8 cellular contexts compared by ENCODE assay signal in the genomic region with DNA sequence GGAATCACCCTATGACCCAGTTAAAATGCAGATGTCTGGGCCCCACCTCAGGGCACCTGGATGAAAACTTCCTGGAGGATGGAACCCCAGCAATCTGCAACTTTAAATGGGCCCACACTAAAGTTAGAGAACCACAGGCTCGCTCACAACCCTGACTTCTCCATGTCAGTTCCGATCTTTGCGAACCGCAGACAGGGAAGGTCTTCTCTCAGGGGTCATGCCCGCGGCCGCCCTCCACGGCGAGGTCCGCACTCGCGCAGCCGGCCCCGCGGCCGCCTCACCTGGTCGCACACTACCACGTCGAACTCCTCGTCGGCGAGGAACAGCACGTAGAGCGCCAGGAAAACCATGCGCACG. TPM values are rescaled to one million over a fixed set of nuclear protein-coding genes. Genes with fewer than 3 reads are reported as not detected.
A peak's percentile ranks its signal among the peaks of the same experiment; 100 is the strongest.
DNase-seq lines count a peak whose midpoint lies in the region; ATAC-seq, FAIRE-seq and TF ChIP-seq lines count a peak whose summit lies in the region.

No MANE protein-coding gene starts in this region.

- no peak for TF ChIP-seq EP300 in A549 (IDR thresholded peaks at IDR 0.05)

- DNase-seq in A549 (ENCODE audit: low read depth in 1 of 2, low spot score in 1 of 2) (peak in 1 of 2 experiments; percentile 8), HFFc6 (no peak), left lung (no peak), type B pancreatic cell (ENCODE audit: extremely low spot score, unreplicated experiment) (no peak), AG08396 (ENCODE audit: low spot score) (no peak)
- DNase-seq in activated naive CD8-positive, alpha-beta T cell treated with anti-CD3 and anti-CD28 coated beads, Interleukin-2, amount 10 ng/mL, durations not matched to agents 7 days and 5 days, result no peak

- H3K9me3 ChIP-seq in A549, result no peaks in the 10 kb centered on the region
- H3K9me3 ChIP-seq in left lung, result no peaks in the 10 kb centered on the region

- H3K27ac ChIP-seq in A549 (peak overlapping the region; percentile 91), left lung (peak overlapping the region; percentile 96)

- H3K36me3 ChIP-seq in left lung, result peaks cover 0 to 30% of the 10 kb centered on the region in 2 donors

- H3K4me1 Mint-ChIP-seq in HFFc6 (ENCODE audit: low read depth), result peaks cover 50% of the 10 kb centered on the region
- H3K4me1 Mint-ChIP-seq in activated naive CD8-positive, alpha-beta T cell treated with anti-CD3 and anti-CD28 coated beads, Interleukin-2, amount 10 ng/mL, durations not matched to agents 7 days and 5 days, result peaks cover 50% of the 10 kb centered on the region
- peaks cover 24% of the 10 kb centered on the region for H3K4me1 Mint-ChIP-seq in type B pancreatic cell (ENCODE audit: unreplicated experiment)

- no peak for TF ChIP-seq POLR2A in A549 (IDR thresholded peaks at IDR 0.05; ENCODE audit: low read length)

- H3K4me1 ChIP-seq in A549, result peaks cover 20% of the 10 kb centered on the region
- peaks cover 29 to 66% of the 10 kb centered on the region in 2 donors for H3K4me1 ChIP-seq in left lung

- H3K4me3 Mint-ChIP-seq in HFFc6 (peak overlapping the region; percentile 100), type B pancreatic cell (peak overlapping the region; percentile 98)
- H3K4me3 Mint-ChIP-seq in activated naive CD8-positive, alpha-beta T cell treated with anti-CD3 and anti-CD28 coated beads, Interleukin-2, amount 10 ng/mL, durations not matched to agents 7 days and 5 days, result peak overlapping the region; percentile 97

- H3K27me3 ChIP-seq in left lung, result no peaks in the 10 kb centered on the region

- H3K4me2 ChIP-seq in A549, result peak overlapping the region; percentile 76

- peak overlapping the region; percentile 82 for H3K4me3 ChIP-seq in A549
- peak overlapping the region; percentile 87 to 98 for H3K4me3 ChIP-seq in left lung

- POLR2A ChIA-PET in A549 (lab: Yijun Ruan, JAX), result interaction anchor here (0.7 to 1.8 kb wide), 8 partner anchors 8 to 1208 kb away, joined by 3 to 11 read pairs (median 6); no protein-coding TSS in a partner anchor
- POLR2A ChIA-PET in activated naive CD8-positive, alpha-beta T cell treated with anti-CD3 and anti-CD28 coated beads, Interleukin-2, amount 10 ng/mL, durations not matched to agents 7 days and 5 days (lab: Charles Lee), result interaction anchor here (1.0 to 2.4 kb wide), 4 partner anchors 11 to 601 kb away, joined by 3 to 13 read pairs (median 4); a partner anchor contains a TSS

- H3K36me3 Mint-ChIP-seq in HFFc6 (ENCODE audit: low read depth), result peaks cover 47% of the 10 kb centered on the region
- peaks cover 22% of the 10 kb centered on the region for H3K36me3 Mint-ChIP-seq in activated naive CD8-positive, alpha-beta T cell treated with anti-CD3 and anti-CD28 coated beads, Interleukin-2, amount 10 ng/mL, durations not matched to agents 7 days and 5 days
- H3K36me3 Mint-ChIP-seq in type B pancreatic cell, result peaks cover 32% of the 10 kb centered on the region

- intact Hi-C loops in left lung (cut with DNase I), result loop anchor here in 1 of 2 donors (10.0 kb wide), 1 partner anchor 56 kb away; no protein-coding TSS in a partner anchor

- no peak; a peak in 1 of 6 replicates for ATAC-seq in A549
- no peak for ATAC-seq in activated naive CD8-positive, alpha-beta T cell treated with anti-CD3 and anti-CD28 coated beads, Interleukin-2, amount 10 ng/mL, durations not matched to agents 7 days and 5 days (ENCODE audit: low read depth)
- ATAC-seq in left lung, result no peak
- ATAC-seq in HG02870 (IDR thresholded peaks at IDR 0.05; ENCODE audit: unreplicated experiment), result no peak
- ATAC-seq in HG03135 (IDR thresholded peaks at IDR 0.05; ENCODE audit: unreplicated experiment), result no peak

- no peaks in the 10 kb centered on the region for H3K9me3 Mint-ChIP-seq in HFFc6
- H3K9me3 Mint-ChIP-seq in activated naive CD8-positive, alpha-beta T cell treated with anti-CD3 and anti-CD28 coated beads, Interleukin-2, amount 10 ng/mL, durations not matched to agents 7 days and 5 days, result no peaks in the 10 kb centered on the region
- no peaks in the 10 kb centered on the region for H3K9me3 Mint-ChIP-seq in type B pancreatic cell

- WGBS in A549 (ENCODE audit: missing lambda C conversion rate), result 0% methylated on average over 9 of the region's 26 CpGs

- no peak for FAIRE-seq in A549 (lab: Jason Lieb, UNC)

- CTCF ChIA-PET in A549 (lab: Yijun Ruan, JAX), result interaction anchor here (0.7 to 0.8 kb wide), 2 partner anchors 27 to 1155 kb away, joined by 3 read pairs; no protein-coding TSS in a partner anchor

- TF ChIP-seq RAD21 in A549 (conservative IDR thresholded peaks at IDR 0.05 in 1 of 2, IDR thresholded peaks at IDR 0.05 in 1 of 2), result no peak

- no peak for TF ChIP-seq CTCF in A549 (IDR thresholded peaks at IDR 0.05)
- TF ChIP-seq CTCF in HFFc6 (IDR thresholded peaks at IDR 0.05), result no peak
- no peak for TF ChIP-seq CTCF in left lung (IDR thresholded peaks at IDR 0.05)
- TF ChIP-seq CTCF in type B pancreatic cell (conservative IDR thresholded peaks at IDR 0.05), result no peak

- no peaks in the 10 kb centered on the region; the same call in 1 of the 2 replicates for H3K27me3 Mint-ChIP-seq in HFFc6 (ENCODE audit: insufficient read depth)
- H3K27me3 Mint-ChIP-seq in activated naive CD8-positive, alpha-beta T cell treated with anti-CD3 and anti-CD28 coated beads, Interleukin-2, amount 10 ng/mL, durations not matched to agents 7 days and 5 days, result no peaks in the 10 kb centered on the region
- no peaks in the 10 kb centered on the region for H3K27me3 Mint-ChIP-seq in type B pancreatic cell

- H3K27ac Mint-ChIP-seq in HFFc6 (peak overlapping the region; percentile 100), type B pancreatic cell (peak overlapping the region; percentile 90)
- peak overlapping the region; percentile 81 for H3K27ac Mint-ChIP-seq in activated naive CD8-positive, alpha-beta T cell treated with anti-CD3 and anti-CD28 coated beads, Interleukin-2, amount 10 ng/mL, durations not matched to agents 7 days and 5 days

TF ChIP-seq in A549, 52 proteins besides CTCF, POLR2A, EP300 and RAD21:
- no peak for TF ChIP-seq POLR2AphosphoS2 (conservative IDR thresholded peaks at IDR 0.05; ENCODE audit: low read length)
- TF ChIP-seq, protein P1, sequence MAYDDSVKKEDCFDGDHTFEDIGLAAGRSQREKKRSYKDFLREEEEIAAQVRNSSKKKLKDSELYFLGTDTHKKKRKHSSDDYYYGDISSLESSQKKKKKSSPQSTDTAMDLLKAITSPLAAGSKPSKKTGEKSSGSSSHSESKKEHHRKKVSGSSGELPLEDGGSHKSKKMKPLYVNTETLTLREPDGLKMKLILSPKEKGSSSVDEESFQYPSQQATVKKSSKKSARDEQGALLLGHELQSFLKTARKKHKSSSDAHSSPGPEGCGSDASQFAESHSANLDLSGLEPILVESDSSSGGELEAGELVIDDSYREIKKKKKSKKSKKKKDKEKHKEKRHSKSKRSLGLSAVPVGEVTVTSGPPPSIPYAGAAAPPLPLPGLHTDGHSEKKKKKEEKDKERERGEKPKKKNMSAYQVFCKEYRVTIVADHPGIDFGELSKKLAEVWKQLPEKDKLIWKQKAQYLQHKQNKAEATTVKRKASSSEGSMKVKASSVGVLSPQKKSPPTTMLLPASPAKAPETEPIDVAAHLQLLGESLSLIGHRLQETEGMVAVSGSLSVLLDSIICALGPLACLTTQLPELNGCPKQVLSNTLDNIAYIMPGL (CRISPR knock-in tag; IDR thresholded peaks at IDR 0.05; ENCODE audit: borderline replicate concordance), result no peak
- no peak for TF ChIP-seq EHMT2 (IDR thresholded peaks at IDR 0.05; ENCODE audit: low read depth)
- TF ChIP-seq NPAS2 (CRISPR knock-in tag; IDR thresholded peaks at IDR 0.05; ENCODE audit: borderline replicate concordance), result no peak
- no peak for TF ChIP-seq RARB (CRISPR knock-in tag; IDR thresholded peaks at IDR 0.05)

RNA-seq across cellular contexts. Expression of a gene that starts 0.5 kb away (rescaled TPM):
- 76.3 and 77.9 TPM in 2 replicates for polyA plus RNA-seq in A549 (2011; rRNA removed)
- polyA plus RNA-seq in A549 (2012; cell fraction: cytosol; rRNA removed), result 25.9 and 32.9 TPM in 2 replicates
- polyA plus RNA-seq in A549 (2012; cell fraction: nucleus; rRNA removed), result 19.5 and 23.9 TPM in 2 replicates
- 26.1 to 26.6 TPM (median 26.2 TPM) in 3 replicates for polyA plus RNA-seq in A549 (2017; fragmentation: RNase III; extraction: RNeasy Plus Mini Kit Qiagen cat#74134 plus additional on column Dnase treatment)
- 32.8 and 33.5 TPM in 2 replicates for polyA minus RNA-seq in A549 (2011; rRNA and poly(A)+ RNA removed)
- 10 to 100 TPM; 30.4 to 42.2 (median 38.3) TPM for total RNA-seq in HFFc6 (2021; fragmentation: NEBNext Ultra II Directional; extraction: Animal tissue kit (Norgen Biotek cat#: 25700))
- 10 to 100 TPM; 21.7 to 23.7 TPM for total RNA-seq in activated naive CD8-positive, alpha-beta T cell treated with anti-CD3 and anti-CD28 coated beads, Interleukin-2, amount 10 ng/mL, durations not matched to agents 7 days and 5 days
- 10 to 100 TPM; 38.9 to 47.7 TPM for total RNA-seq in left lung
- 35.3 and 45.7 TPM in 2 replicates for total RNA-seq in type B pancreatic cell (ENCODE audit: low replicate concordance)

RNA-seq across cellular contexts. Expression of a gene that starts 0.8 kb away (rescaled TPM):
- polyA plus RNA-seq in A549 (2011; rRNA removed), result 190 and 194 TPM in 2 replicates
- polyA plus RNA-seq in A549 (2012; cell fraction: cytosol; rRNA removed), result 183 and 195 TPM in 2 replicates
- 109 and 147 TPM in 2 replicates for polyA plus RNA-seq in A549 (2012; cell fraction: nucleus; rRNA removed)
- polyA plus RNA-seq in A549 (2017; fragmentation: RNase III; extraction: RNeasy Plus Mini Kit Qiagen cat#74134 plus additional on column Dnase treatment), result 274 to 284 TPM (median 275 TPM) in 3 replicates
- polyA minus RNA-seq in A549 (2011; rRNA and poly(A)+ RNA removed), result 35.7 and 38.6 TPM in 2 replicates
- total RNA-seq in HFFc6 (2021; fragmentation: NEBNext Ultra II Directional; extraction: Animal tissue kit (Norgen Biotek cat#: 25700)), result 100 to 1,000 TPM; 234 to 281 (median 252) TPM
- 10 to 100 TPM; 83.8 to 87.8 TPM for total RNA-seq in activated naive CD8-positive, alpha-beta T cell treated with anti-CD3 and anti-CD28 coated beads, Interleukin-2, amount 10 ng/mL, durations not matched to agents 7 days and 5 days
- 100 to 1,000 TPM; 137 to 184 TPM for total RNA-seq in left lung
- 133 and 137 TPM in 2 replicates for total RNA-seq in type B pancreatic cell (ENCODE audit: low replicate concordance)
